In the genomic region with DNA sequence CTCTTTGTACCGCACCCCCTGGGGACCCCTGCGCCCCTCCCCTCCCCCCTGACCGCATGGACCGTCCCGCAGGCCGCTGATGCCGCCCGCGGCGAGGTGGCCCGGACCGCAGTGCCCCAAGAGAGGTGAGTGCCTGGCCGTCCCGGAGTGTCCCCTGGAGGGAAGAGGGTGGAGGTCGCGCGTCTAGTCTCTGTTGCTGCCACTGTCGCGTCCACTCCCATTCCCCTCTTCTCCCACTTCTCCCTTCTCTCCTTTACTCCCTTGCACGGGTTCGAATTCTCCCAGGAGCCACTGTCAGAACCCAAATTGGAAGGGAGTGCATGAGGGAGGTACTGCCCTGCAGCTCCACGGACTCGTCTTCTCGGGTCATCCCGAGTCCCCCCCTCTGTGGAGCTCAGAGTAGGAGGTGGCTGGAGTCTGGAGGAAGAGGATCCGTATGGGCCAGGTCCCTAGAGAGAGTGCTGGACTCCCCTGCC, we compare ENCODE assay signal across 9 cellular contexts. TPM values are rescaled to one million over a fixed set of nuclear protein-coding genes. Genes with fewer than 3 reads are reported as not detected.
DNase-seq lines count a peak whose midpoint lies in the region; ATAC-seq, FAIRE-seq and TF ChIP-seq lines count a peak whose summit lies in the region.
"Had no signal": no experiment of that assay in that cellular context is flagged by ENCODE, and none has a peak within 500 bp of the region (broad histone marks: within the 10 kb centered on the region; RNA-seq: fewer than 3 reads in every experiment).

No MANE protein-coding gene starts in this region.

- H3K4me1 Mint-ChIP-seq in activated CD4-positive, alpha-beta T cell treated with anti-CD3 and anti-CD28 coated beads, Interleukin-2, amount 10 ng/mL, durations not matched to agents 24 days and 14 days: peaks cover 65% of the 10 kb centered on the region
- H3K4me1 Mint-ChIP-seq in astrocyte (ENCODE audit: low read depth, unreplicated experiment): peaks cover 22% of the 10 kb centered on the region

- no peak for FAIRE-seq in astrocyte (lab: Jason Lieb, UNC)

- TF ChIP-seq CTCF in astrocyte (IDR thresholded peaks at IDR 0.05; ENCODE audit: insufficient read depth, low read depth, low read length) (no peak), left lung (IDR thresholded peaks at IDR 0.05) (no peak), tibial artery (IDR thresholded peaks at IDR 0.05) (no peak)

- peak; percentile 3 for ATAC-seq in left lung
- no peak for ATAC-seq in GM21717 (IDR thresholded peaks at IDR 0.05; ENCODE audit: unreplicated experiment)

- H3K9me3 Mint-ChIP-seq in activated CD4-positive, alpha-beta T cell treated with anti-CD3 and anti-CD28 coated beads, Interleukin-2, amount 10 ng/mL, durations not matched to agents 24 days and 14 days: no peaks in the 10 kb centered on the region
- no peaks in the 10 kb centered on the region for H3K9me3 Mint-ChIP-seq in astrocyte (ENCODE audit: unreplicated experiment)

- peaks cover 53% of the 10 kb centered on the region for H3K79me2 ChIP-seq in astrocyte (ENCODE audit: insufficient read depth, low read length)

- peak; percentile 74 for DNase-seq in activated CD4-positive, alpha-beta T cell treated with anti-CD3 and anti-CD28 coated beads, Interleukin-2, amount 10 ng/mL, durations not matched to agents 24 days and 14 days
- no peak for DNase-seq in activated CD4-positive, alpha-beta T cell treated with anti-CD3 and anti-CD28 coated beads for 4 hours
- DNase-seq in astrocyte (ENCODE audit: low read depth): no peak
- DNase-seq in left lung: no peak
- DNase-seq in tibial artery: no peak
- DNase-seq in amniotic stem cell (lab: John Stamatoyannopoulos, UW): no peak
- no peak for DNase-seq in epidermal melanocyte (ENCODE audit: insufficient read length, low spot score)

- H3K27me3 Mint-ChIP-seq in activated CD4-positive, alpha-beta T cell treated with anti-CD3 and anti-CD28 coated beads, Interleukin-2, amount 10 ng/mL, durations not matched to agents 24 days and 14 days: no peaks in the 10 kb centered on the region
- peaks cover 3% of the 10 kb centered on the region for H3K27me3 Mint-ChIP-seq in astrocyte (ENCODE audit: low read depth, unreplicated experiment)

- peaks cover 52% of the 10 kb centered on the region for H4K20me1 ChIP-seq in astrocyte (ENCODE audit: insufficient read depth, low read length)

- H3K9me3 ChIP-seq in astrocyte (ENCODE audit: insufficient read depth, low read depth, low read length) (no peaks in the 10 kb centered on the region), left lung (no peaks in the 10 kb centered on the region), tibial artery (no peaks in the 10 kb centered on the region)

- H3K4me1 ChIP-seq in astrocyte (ENCODE audit: insufficient read depth, low read length) (peaks cover 35% of the 10 kb centered on the region), left lung (peaks cover 45 to 87% of the 10 kb centered on the region in 2 donors), tibial artery (peaks cover 4 to 66% (median 54%) of the 10 kb centered on the region in 4 donors)

- H3K36me3 ChIP-seq in astrocyte (ENCODE audit: insufficient read depth, low read length) (no peaks in the 10 kb centered on the region), left lung (no peaks in the 10 kb centered on the region), tibial artery (no peaks in the 10 kb centered on the region)

- H3K9ac ChIP-seq in astrocyte (ENCODE audit: low read length): peak overlapping the region; percentile 84

- H3K36me3 Mint-ChIP-seq in activated CD4-positive, alpha-beta T cell treated with anti-CD3 and anti-CD28 coated beads, Interleukin-2, amount 10 ng/mL, durations not matched to agents 24 days and 14 days (ENCODE audit: low read depth): peaks cover 40% of the 10 kb centered on the region
- H3K36me3 Mint-ChIP-seq in astrocyte (ENCODE audit: low read depth, unreplicated experiment): no peaks in the 10 kb centered on the region

- intact Hi-C loops in activated CD4-positive, alpha-beta T cell treated with anti-CD3 and anti-CD28 coated beads, Interleukin-2, amount 10 ng/mL, durations not matched to agents 24 days and 14 days (cut with micrococcal nuclease): loop anchor here (1.0 to 10.0 kb wide), 4 partner anchors 91 to 842 kb away; a partner anchor contains a TSS
- intact Hi-C loops in left lung (cut with DNase I): no loop called here
- intact Hi-C loops in tibial artery (cut with DNase I; ENCODE audit: low total_unique reads): loop anchor here (5.0 to 10.0 kb wide), 3 partner anchors 125 to 422 kb away; a partner anchor contains a TSS

- H3K27ac Mint-ChIP-seq in activated CD4-positive, alpha-beta T cell treated with anti-CD3 and anti-CD28 coated beads, Interleukin-2, amount 10 ng/mL, durations not matched to agents 24 days and 14 days: peak overlapping the region; percentile 93
- peak overlapping the region; percentile 53 for H3K27ac Mint-ChIP-seq in astrocyte (ENCODE audit: unreplicated experiment)

- H3K4me3 ChIP-seq in astrocyte (ENCODE audit: insufficient read depth, low read depth, low read length) (peak overlapping the region; percentile 74), left lung (peak overlapping the region; percentile 65 to 85), tibial artery (peak overlapping the region; percentile 83 to 89)

- H3K27me3 ChIP-seq in astrocyte (ENCODE audit: insufficient read depth, low read length) (no peaks in the 10 kb centered on the region), left lung (no peaks in the 10 kb centered on the region), tibial artery (no peaks in the 10 kb centered on the region)

- peak overlapping the region; percentile 96 for H3K4me3 Mint-ChIP-seq in activated CD4-positive, alpha-beta T cell treated with anti-CD3 and anti-CD28 coated beads, Interleukin-2, amount 10 ng/mL, durations not matched to agents 24 days and 14 days
- peak overlapping the region; percentile 90 for H3K4me3 Mint-ChIP-seq in astrocyte (ENCODE audit: unreplicated experiment)

- peak overlapping the region; percentile 100 for H3K4me2 ChIP-seq in astrocyte (ENCODE audit: low read length)

- H2AFZ ChIP-seq in astrocyte (ENCODE audit: low read depth, low read length): peak overlapping the region; percentile 19

- H3K27ac ChIP-seq in astrocyte (ENCODE audit: low read depth, low read length): no peak overlapping the region
- peak overlapping the region; percentile 84 to 91 for H3K27ac ChIP-seq in left lung
- peak overlapping the region; percentile 74 to 79 for H3K27ac ChIP-seq in tibial artery

RNA-seq across cellular contexts. Expression of a gene that starts 0.8 kb away (rescaled TPM):
- 332 and 340 TPM in 2 replicates for total RNA-seq in activated CD4-positive, alpha-beta T cell treated with anti-CD3 and anti-CD28 coated beads, Interleukin-2, amount 10 ng/mL, durations not matched to agents 24 days and 14 days
- total RNA-seq in astrocyte (45.4 and 49.8 TPM in 2 replicates), left lung (100 to 1,000 TPM in 1 of 2 donors, 10 to 100 TPM in 1; 52.3 to 101 TPM)

RNA-seq across cellular contexts. Expression of a gene that starts 30.0 kb away (rescaled TPM):
- total RNA-seq in activated CD4-positive, alpha-beta T cell treated with anti-CD3 and anti-CD28 coated beads, Interleukin-2, amount 10 ng/mL, durations not matched to agents 24 days and 14 days: 0.33 and 0.36 TPM in 2 replicates
- total RNA-seq in astrocyte (0.32 TPM in 1 of 2 replicates, not detected in the other), left lung (under 1 TPM in 1 of 2 donors, not detected in 1; 0.39 TPM)
- total RNA-seq: Daoy had no signal

RNA-seq across cellular contexts. Expression of a gene that starts 34.0 kb away (rescaled TPM):
- not detected in 2 replicates for total RNA-seq in activated CD4-positive, alpha-beta T cell treated with anti-CD3 and anti-CD28 coated beads, Interleukin-2, amount 10 ng/mL, durations not matched to agents 24 days and 14 days
- total RNA-seq in astrocyte (not detected in 2 replicates), left lung (under 1 TPM in 1 of 2 donors, not detected in 1; 0.15 TPM)
- total RNA-seq: Daoy had no signal

RNA-seq across cellular contexts. Expression of a gene that starts 43.8 kb away (rescaled TPM):
- total RNA-seq in activated CD4-positive, alpha-beta T cell treated with anti-CD3 and anti-CD28 coated beads, Interleukin-2, amount 10 ng/mL, durations not matched to agents 24 days and 14 days: 0.09 TPM in 2 replicates
- total RNA-seq in astrocyte: not detected in 2 replicates
- not detected for total RNA-seq in left lung
- total RNA-seq: Daoy had no signal

RNA-seq across cellular contexts. Expression of a gene that starts 57.3 kb away (rescaled TPM):
- total RNA-seq in activated CD4-positive, alpha-beta T cell treated with anti-CD3 and anti-CD28 coated beads, Interleukin-2, amount 10 ng/mL, durations not matched to agents 24 days and 14 days: 0.31 and 0.42 TPM in 2 replicates
- 0.58 and 0.91 TPM in 2 replicates for total RNA-seq in astrocyte
- total RNA-seq in left lung: not detected

Comparison
In these comparisons a context has a peak if more than half of its experiments do, and no peak if none do; other contexts are left out.
1. intact Hi-C loops: an anchor here in activated CD4-positive, alpha-beta T cell treated with anti-CD3 and anti-CD28 coated beads, Interleukin-2, amount 10 ng/mL, durations not matched to agents 24 days and 14 days (1.0 to 10.0 kb wide) and tibial artery (5.0 to 10.0 kb wide); none called in left lung.